Comparison of ENCODE assay signal across 13 cellular contexts in genomic region chr3:197216169-197216860, GRCh38.
DNase-seq lines count a peak whose midpoint lies in the region; ATAC-seq, FAIRE-seq and TF ChIP-seq lines count a peak whose summit lies in the region.
"Had no signal": no experiment of that assay in that cellular context is flagged by ENCODE, and none has a peak within 500 bp of the region (broad histone marks: within the 10 kb centered on the region; RNA-seq: fewer than 3 reads in every experiment).

No MANE protein-coding gene starts in this region.

- peaks cover 0 to 7% of the 10 kb centered on the region in 2 experiments for H3K36me3 ChIP-seq in SK-N-SH (replicated peaks in 1 of 2; ENCODE audit: control insufficient read depth in 1 of 2, insufficient read depth in 2 of 2, low read length in 1 of 2)
- no peaks in the 10 kb centered on the region for H3K36me3 ChIP-seq in pancreas
- no peaks in the 10 kb centered on the region for H3K36me3 ChIP-seq in ovary

- H3K4me3 Mint-ChIP-seq in stimulated activated naive B cell treated with anti-CD40 and anti-IgM and Interleukin-4, amounts not matched to agents 10 μg/mL and 1 μg/mL and 100 μg/mL, for 72 hours = no peak overlapping the region
- H3K4me3 Mint-ChIP-seq: activated CD8-positive, alpha-beta T cell treated with anti-CD3 and anti-CD28 coated beads for 36 hours had no signal

- H3K9me2 ChIP-seq in SK-N-SH = no peaks in the 10 kb centered on the region

- peaks cover 13 to 20% of the 10 kb centered on the region in 2 donors for H3K4me1 Mint-ChIP-seq in stimulated activated naive B cell treated with anti-CD40 and anti-IgM and Interleukin-4, amounts not matched to agents 10 μg/mL and 1 μg/mL and 100 μg/mL, for 72 hours

- H3K27ac Mint-ChIP-seq in stimulated activated naive B cell treated with anti-CD40 and anti-IgM and Interleukin-4, amounts not matched to agents 10 μg/mL and 1 μg/mL and 100 μg/mL, for 72 hours = no peak overlapping the region
- H3K27ac Mint-ChIP-seq: activated CD8-positive, alpha-beta T cell treated with anti-CD3 and anti-CD28 coated beads for 36 hours had no signal

- TF ChIP-seq EP300 in SK-N-SH (IDR thresholded peaks at IDR 0.05; ENCODE audit: borderline replicate concordance in 1 of 2, low read depth in 1 of 2, low read length in 1 of 2) (peak in 1 of 2 experiments; percentile 78; a peak in 1 of 4 replicates), ovary (IDR thresholded peaks at IDR 0.05) (no peak)

- H4K20me1 ChIP-seq in SK-N-SH (ENCODE audit: insufficient read depth) = no peaks in the 10 kb centered on the region; the same call in 1 of the 2 replicates

- no peak overlapping the region for H2AFZ ChIP-seq in SK-N-SH (ENCODE audit: low read depth)

- H3K9me3 ChIP-seq in SK-N-SH (no peaks in the 10 kb centered on the region), pancreas (no peaks in the 10 kb centered on the region), ovary (no peaks in the 10 kb centered on the region)
- H3K9me3 ChIP-seq: Caco-2 had no signal

- H3K27me3 ChIP-seq in SK-N-SH (ENCODE audit: insufficient read depth) = no peaks in the 10 kb centered on the region
- no peaks in the 10 kb centered on the region for H3K27me3 ChIP-seq in pancreas
- H3K27me3 ChIP-seq in ovary = no peaks in the 10 kb centered on the region
- H3K27me3 ChIP-seq: MG63 had no signal

- DNase-seq in GM04503 (ENCODE audit: low read depth) (peak; percentile 33), SK-N-SH (no peak), fibroblast of mammary gland (ENCODE audit: low read depth) (peak; percentile 81), pancreas (no peak), ovary (no peak), NK-92 (lab: John Stamatoyannopoulos, UW; ENCODE audit: unreplicated experiment) (no peak), SIG-M5 (lab: John Stamatoyannopoulos, UW) (no peak)
- no peak for DNase-seq in stimulated activated naive B cell treated with anti-CD40 and anti-IgM and Interleukin-4, amounts not matched to agents 10 μg/mL and 1 μg/mL and 100 μg/mL, for 72 hours
- DNase-seq: activated CD8-positive, alpha-beta T cell treated with anti-CD3 and anti-CD28 coated beads for 36 hours; Caco-2; erythroblast; MG63; NCI-H524 treated with DMSO at 0.1 percent for 48 hours had no signal

- peaks cover 28% of the 10 kb centered on the region for H3F3A ChIP-seq in SK-N-SH (replicated peaks; ENCODE audit: insufficient read depth)

- H3K36me3 Mint-ChIP-seq in stimulated activated naive B cell treated with anti-CD40 and anti-IgM and Interleukin-4, amounts not matched to agents 10 μg/mL and 1 μg/mL and 100 μg/mL, for 72 hours = peaks cover 15 to 24% of the 10 kb centered on the region in 2 donors

- H3K27ac ChIP-seq in SK-N-SH (ENCODE audit: low read depth in 2 of 2, low read length in 1 of 2) (peak overlapping the region; percentile 77 to 94; a peak in 3 of 4 replicates), pancreas (peak overlapping the region in 1 of 4 donors; percentile 32), ovary (no peak overlapping the region)

- no peaks in the 10 kb centered on the region for H3K27me3 Mint-ChIP-seq in stimulated activated naive B cell treated with anti-CD40 and anti-IgM and Interleukin-4, amounts not matched to agents 10 μg/mL and 1 μg/mL and 100 μg/mL, for 72 hours
- H3K27me3 Mint-ChIP-seq: activated CD8-positive, alpha-beta T cell treated with anti-CD3 and anti-CD28 coated beads for 36 hours had no signal

- peak overlapping the region in 1 of 2 experiments; percentile 21; a peak in 1 of 4 replicates for H3K4me3 ChIP-seq in SK-N-SH (ENCODE audit: low read depth in 2 of 2, low read length in 1 of 2)
- no peak overlapping the region for H3K4me3 ChIP-seq in fibroblast of mammary gland (ENCODE audit: control insufficient read depth, low read depth, low read length)
- no peak overlapping the region for H3K4me3 ChIP-seq in pancreas
- H3K4me3 ChIP-seq in ovary = no peak overlapping the region
- H3K4me3 ChIP-seq: MG63 had no signal

- WGBS in SK-N-SH (ENCODE audit: low lambda C conversion rate) = 34% methylated on average over 5 of the region's 5 CpGs
- WGBS in pancreas, 2 donors = 46 to 50% methylated on average over 5 of the region's 5 CpGs
- WGBS in ovary, 3 donors = 55 to 65% (median 64%) methylated on average over 5 of the region's 5 CpGs

- H3K9me3 Mint-ChIP-seq in stimulated activated naive B cell treated with anti-CD40 and anti-IgM and Interleukin-4, amounts not matched to agents 10 μg/mL and 1 μg/mL and 100 μg/mL, for 72 hours = peaks cover 6 to 7% of the 10 kb centered on the region in 2 donors

- H3K79me2 ChIP-seq in SK-N-SH (ENCODE audit: insufficient read depth) = peaks cover 84% of the 10 kb centered on the region

- intact Hi-C loops in pancreas (cut with DNase I) = no loop called here
- intact Hi-C loops in ovary (cut with DNase I) = no loop called here

- H3K4me2 ChIP-seq in SK-N-SH = peak overlapping the region; percentile 55

- CTCF ChIA-PET in SK-N-SH (lab: Yijun Ruan, JAX) = interaction anchor here (1.0 kb wide), 1 partner anchor 29 kb away, joined by 3 read pairs; no protein-coding TSS in a partner anchor

- peak overlapping the region; percentile 20; the same call in 1 of the 2 replicates for H3K9ac ChIP-seq in SK-N-SH

- POLR2A ChIA-PET in SK-N-SH (lab: Yijun Ruan, JAX) = no interaction called here

- TF ChIP-seq CTCF in SK-N-SH (IDR thresholded peaks at IDR 0.05) (no peak), fibroblast of mammary gland (conservative IDR thresholded peaks at IDR 0.05; ENCODE audit: control insufficient read depth, insufficient read depth, low read depth, low read length) (no peak), pancreas (IDR thresholded peaks at IDR 0.05) (no peak), ovary (IDR thresholded peaks at IDR 0.05) (no peak)

- no peak for TF ChIP-seq RAD21 in SK-N-SH (IDR thresholded peaks at IDR 0.05; ENCODE audit: low read length)

- TF ChIP-seq POLR2A in ovary (IDR thresholded peaks at IDR 0.05) = no peak

- FAIRE-seq in pancreas (lab: Jason Lieb, UNC) = peak; percentile 29

- H3K4me1 ChIP-seq in SK-N-SH (ENCODE audit: control insufficient read depth in 1 of 2, insufficient read depth in 2 of 2, low read depth in 1 of 2, low read length in 1 of 2) (peaks cover 3 to 33% of the 10 kb centered on the region in 2 experiments; a peak in 3 of 4 replicates), pancreas (peaks cover 0 to 7% (median 6%) of the 10 kb centered on the region in 3 donors), ovary (ENCODE audit: insufficient read depth) (peaks cover 1% of the 10 kb centered on the region)

- ATAC-seq in pancreas = peak in 2 of 4 donors; percentile 48 to 61
- ATAC-seq in stimulated activated naive B cell treated with anti-CD40 and anti-IgM and Interleukin-4, amounts not matched to agents 10 μg/mL and 1 μg/mL and 100 μg/mL, for 72 hours (replicated peaks) = no peak
- ATAC-seq: activated CD8-positive, alpha-beta T cell treated with anti-CD3 and anti-CD28 coated beads for 36 hours had no signal

TF ChIP-seq in SK-N-SH, 30 proteins besides CTCF, POLR2A, EP300 and RAD21:
- no peak for TF ChIP-seq MXI1 (IDR thresholded peaks at IDR 0.05; ENCODE audit: low read depth, low read length)
- TF ChIP-seq JUND (IDR thresholded peaks at IDR 0.05) = peak; percentile 95
- TF ChIP-seq FOSL2 (IDR thresholded peaks at IDR 0.05; ENCODE audit: borderline replicate concordance, low read depth) = peak; percentile 89
- 0 out of 2 replicates have a peak, but pooled peaks have one; percentile 16 for TF ChIP-seq RXRA (IDR thresholded peaks at IDR 0.05; ENCODE audit: borderline replicate concordance, low read depth)
- no peak; the same call in 1 of the 2 replicates for TF ChIP-seq MEF2A (IDR thresholded peaks at IDR 0.05; ENCODE audit: borderline replicate concordance, low read depth)
- peak; percentile 97 for TF ChIP-seq NFIC (IDR thresholded peaks at IDR 0.05; ENCODE audit: borderline replicate concordance)
- peak; percentile 63; the same call in 1 of the 2 replicates for TF ChIP-seq FOXM1 (IDR thresholded peaks at IDR 0.05; ENCODE audit: low read depth)
- TF ChIP-seq TEAD4 (IDR thresholded peaks at IDR 0.05; ENCODE audit: borderline replicate concordance, insufficient read depth) = peak; percentile 75
- no peak for TF ChIP-seq FOXJ3 (CRISPR knock-in tag; IDR thresholded peaks at IDR 0.05)
- peak; percentile 37; the same call in 1 of the 2 replicates for TF ChIP-seq POLR2AphosphoS5 (IDR thresholded peaks at IDR 0.05; ENCODE audit: low read depth, low read length)
- TF ChIP-seq TCF12 (IDR thresholded peaks at IDR 0.05) = peak; percentile 90
- TF ChIP-seq SIN3A (IDR thresholded peaks at IDR 0.05; ENCODE audit: borderline replicate concordance, low read depth, low read length) = peak; percentile 33; the same call in 1 of the 2 replicates
- peak; percentile 95 for TF ChIP-seq PBX3 (IDR thresholded peaks at IDR 0.05)
- no peak for TF ChIP-seq RCOR1 (IDR thresholded peaks at IDR 0.05; ENCODE audit: low read length)

Comparison
In these comparisons a context has a peak if more than half of its experiments do, and no peak if none do; other contexts are left out.
1. DNase-seq: peak in GM04503 (single experiment) and fibroblast of mammary gland (single experiment); none in SK-N-SH (single experiment), pancreas (0 of 6), ovary (0 of 5), NK-92 (single experiment), stimulated activated naive B cell treated with anti-CD40 and anti-IgM and Interleukin-4, amounts not matched to agents 10 μg/mL and 1 μg/mL and 100 μg/mL, for 72 hours (single experiment) and SIG-M5 (single experiment).
2. H3K27ac ChIP-seq: peak in SK-N-SH (2 of 2); none in ovary (0 of 2).